ENCODE assay signal across 15 cellular contexts in genomic region chrX:46754450-46755075, GRCh38. TPM values are rescaled to one million over a fixed set of nuclear protein-coding genes. Genes with fewer than 3 reads are reported as not detected.
DNase-seq lines count a peak whose midpoint lies in the region; ATAC-seq and TF ChIP-seq lines count a peak whose summit lies in the region.
"Had no signal": no experiment of that assay in that cellular context is flagged by ENCODE, and none has a peak within 500 bp of the region (broad histone marks: within the 10 kb centered on the region; RNA-seq: fewer than 3 reads in every experiment).

No MANE protein-coding gene starts in this region.

- H3K4me2 ChIP-seq in OCI-LY1 (ENCODE audit: low read length), result peak overlapping the region; percentile 80

- TF ChIP-seq CTCF in OCI-LY1 (IDR thresholded peaks at IDR 0.05; ENCODE audit: low read length) (no peak), osteocyte (IDR thresholded peaks at IDR 0.05) (no peak)

- ATAC-seq in CD4-positive, CD25-positive, alpha-beta regulatory T cell (ENCODE audit: low read depth in 2 of 2), result no peak
- ATAC-seq in GM18867 (IDR thresholded peaks at IDR 0.05; ENCODE audit: unreplicated experiment) (peak; percentile 35), esophagus mucosa (peak; percentile 9), GM18858 (IDR thresholded peaks at IDR 0.05; ENCODE audit: unreplicated experiment) (no peak), left lobe of liver (no peak)
- ATAC-seq: effector memory CD8-positive, alpha-beta T cell; gastroesophageal sphincter had no signal

- no peaks in the 10 kb centered on the region for H3K9me2 ChIP-seq in OCI-LY1 (ENCODE audit: low read depth, low read length)

- H3K27me3 ChIP-seq in CD4-positive, CD25-positive, alpha-beta regulatory T cell (ENCODE audit: control insufficient read depth, insufficient read depth, low read length), result no peaks in the 10 kb centered on the region
- H3K27me3 ChIP-seq in OCI-LY1 (ENCODE audit: insufficient read depth, low read length), result no peaks in the 10 kb centered on the region
- H3K27me3 ChIP-seq: gastroesophageal sphincter, left lung, spleen had no signal

- H3K9me3 ChIP-seq in CD4-positive, CD25-positive, alpha-beta regulatory T cell (ENCODE audit: control insufficient read depth in 2 of 2, low read length in 2 of 2), result no peaks in the 10 kb centered on the region
- H3K9me3 ChIP-seq in OCI-LY1 (ENCODE audit: low read length), result no peaks in the 10 kb centered on the region
- H3K9me3 ChIP-seq: gastroesophageal sphincter, left lung, spleen had no signal

- H3K27ac ChIP-seq in CD4-positive, CD25-positive, alpha-beta regulatory T cell (ENCODE audit: insufficient read depth, low read length, poor library complexity, severe bottlenecking), result no peak overlapping the region
- peak overlapping the region; percentile 99 for H3K27ac ChIP-seq in OCI-LY1 (ENCODE audit: low read depth, low read length, poor library complexity, severe bottlenecking)
- H3K27ac ChIP-seq: gastroesophageal sphincter, left lung had no signal

- H3K4me3 Mint-ChIP-seq in CD4-positive, CD25-positive, alpha-beta regulatory T cell, result peak overlapping the region in 3 of 4 donors; percentile 0 to 52 (median 26)
- no peak overlapping the region for H3K4me3 Mint-ChIP-seq in osteocyte (ENCODE audit: unreplicated experiment)
- H3K4me3 Mint-ChIP-seq: effector memory CD8-positive, alpha-beta T cell had no signal

- no peak overlapping the region for H2AFZ ChIP-seq in OCI-LY1 (ENCODE audit: low read length)

- no peaks in the 10 kb centered on the region for H3K36me3 ChIP-seq in CD4-positive, CD25-positive, alpha-beta regulatory T cell (ENCODE audit: control insufficient read depth, insufficient read depth, low read length)
- peaks cover 6% of the 10 kb centered on the region; the same call in 1 of the 2 replicates for H3K36me3 ChIP-seq in OCI-LY1 (ENCODE audit: insufficient read depth, low read length)
- H3K36me3 ChIP-seq: gastroesophageal sphincter, left lung, spleen had no signal

- H3K9me3 Mint-ChIP-seq in CD4-positive, CD25-positive, alpha-beta regulatory T cell, result no peaks in the 10 kb centered on the region
- no peaks in the 10 kb centered on the region for H3K9me3 Mint-ChIP-seq in osteocyte (ENCODE audit: unreplicated experiment)
- H3K9me3 Mint-ChIP-seq: effector memory CD8-positive, alpha-beta T cell had no signal

- no peak overlapping the region for H3K27ac Mint-ChIP-seq in CD4-positive, CD25-positive, alpha-beta regulatory T cell
- no peak overlapping the region for H3K27ac Mint-ChIP-seq in osteocyte (ENCODE audit: unreplicated experiment)
- H3K27ac Mint-ChIP-seq: effector memory CD8-positive, alpha-beta T cell had no signal

- no peaks in the 10 kb centered on the region for H3K36me3 Mint-ChIP-seq in CD4-positive, CD25-positive, alpha-beta regulatory T cell
- no peaks in the 10 kb centered on the region for H3K36me3 Mint-ChIP-seq in osteocyte (ENCODE audit: unreplicated experiment)

- H3K4me1 ChIP-seq in CD4-positive, CD25-positive, alpha-beta regulatory T cell (ENCODE audit: control insufficient read depth, insufficient read depth, low read length, poor library complexity, severe bottlenecking), result peaks cover 8% of the 10 kb centered on the region
- peaks cover 69% of the 10 kb centered on the region for H3K4me1 ChIP-seq in OCI-LY1 (ENCODE audit: insufficient read depth, low read length, severe bottlenecking)

- no peak overlapping the region for H3K4me3 ChIP-seq in CD4-positive, CD25-positive, alpha-beta regulatory T cell (ENCODE audit: low read depth, low read length)
- peak overlapping the region; percentile 50 for H3K4me3 ChIP-seq in OCI-LY1 (ENCODE audit: low read depth, low read length, poor library complexity, severe bottlenecking)
- H3K4me3 ChIP-seq: gastroesophageal sphincter, left lung had no signal

- H3K27me3 Mint-ChIP-seq in CD4-positive, CD25-positive, alpha-beta regulatory T cell, result peaks cover 6% of the 10 kb centered on the region
- peaks cover 3% of the 10 kb centered on the region for H3K27me3 Mint-ChIP-seq in osteocyte (ENCODE audit: unreplicated experiment)
- H3K27me3 Mint-ChIP-seq: effector memory CD8-positive, alpha-beta T cell had no signal

- H3F3A ChIP-seq in OCI-LY1 (ENCODE audit: insufficient read depth, low read length), result no peaks in the 10 kb centered on the region

- peak in 1 of 3 donors; percentile 40 for DNase-seq in CD4-positive, CD25-positive, alpha-beta regulatory T cell
- DNase-seq in osteocyte (ENCODE audit: extremely low spot score, unreplicated experiment) (no peak), NCI-H187 (lab: John Stamatoyannopoulos, UW) (no peak), left lobe of liver (ENCODE audit: low spot score) (no peak)
- DNase-seq: activated CD8-positive, alpha-beta memory T cell treated with anti-CD3 and anti-CD28 coated beads, Interleukin-2, amount 50 U/mL, for 48 hours; C1 segment of cervical spinal cord; effector memory CD8-positive, alpha-beta T cell; left lung; NK-92 treated with Interleukin-12 subunit alpha and Interleukin-12 subunit beta, amount 100 ng/mL, for 24 hours; spleen had no signal

- peaks cover 0 to 37% (median 12%) of the 10 kb centered on the region in 4 donors for H3K4me1 Mint-ChIP-seq in CD4-positive, CD25-positive, alpha-beta regulatory T cell
- H3K4me1 Mint-ChIP-seq in osteocyte (ENCODE audit: unreplicated experiment), result peaks cover 3% of the 10 kb centered on the region

- H3K9ac ChIP-seq in OCI-LY1 (ENCODE audit: low read length), result peak overlapping the region; percentile 63

- H4K20me1 ChIP-seq in OCI-LY1 (ENCODE audit: insufficient read depth, low read length), result no peaks in the 10 kb centered on the region

- peaks cover 54% of the 10 kb centered on the region for H3K79me2 ChIP-seq in OCI-LY1 (ENCODE audit: insufficient read depth, low read length)

RNA-seq across cellular contexts. Expression of gene SLC9A7, which starts 4.4 kb away (rescaled TPM):
- total RNA-seq in CD4-positive, CD25-positive, alpha-beta regulatory T cell, result 6.4 TPM
- polyA plus RNA-seq in CD4-positive, CD25-positive, alpha-beta regulatory T cell, result 1 to 10 TPM; 3.6 to 5.6 (median 4.1) TPM
- total RNA-seq in esophagus mucosa, result 6.3 TPM
- 1.2 and 1.4 TPM in 2 replicates for total RNA-seq in osteocyte
- 8.6 TPM for total RNA-seq in left lobe of liver

Comparison
In these comparisons a context has a peak if more than half of its experiments do, and no peak if none do; other contexts are left out.
1. ATAC-seq: peak in GM18867 (single experiment) and esophagus mucosa (single experiment); none in CD4-positive, CD25-positive, alpha-beta regulatory T cell (0 of 2), GM18858 (single experiment) and left lobe of liver (single experiment).